Comparison of ENCODE assay signal across 2 cellular contexts in genomic region chr1:200374569-200375312, GRCh38.
TF ChIP-seq lines count a peak whose summit lies in the region.

No MANE protein-coding gene starts in this region.

TF ChIP-seq in A549, 52 proteins besides CTCF, POLR2A, EP300 and RAD21 (continued from another document):
- TF ChIP-seq REST (IDR thresholded peaks at IDR 0.05) (no peak), JUNB (IDR thresholded peaks at IDR 0.05) (0 out of 2 replicates have a peak, but pooled peaks have one; percentile 15), FOSL2 (IDR thresholded peaks at IDR 0.05) (no peak), FOSL2 (CRISPR knock-in tag; IDR thresholded peaks at IDR 0.05) (peak; percentile 30; the same call in 1 of the 2 replicates), HES2 (IDR thresholded peaks at IDR 0.05) (no peak), ZC3H11A (IDR thresholded peaks at IDR 0.05) (no peak), HMGXB4 (CRISPR knock-in tag; IDR thresholded peaks at IDR 0.05; ENCODE audit: borderline replicate concordance) (no peak), MAFK (IDR thresholded peaks at IDR 0.05; ENCODE audit: partially characterized antibody) (peak; percentile 98)

TF ChIP-seq in K562, 482 proteins besides CTCF, POLR2A, EP300 and RAD21 (continued from another document):
- TF ChIP-seq CLOCK (CRISPR knock-in tag; IDR thresholded peaks at IDR 0.05; ENCODE audit: borderline replicate concordance): no peak
- peak; percentile 60 for TF ChIP-seq ZNF316 (IDR thresholded peaks at IDR 0.05)
- peak; percentile 35; the same call in 1 of the 2 replicates for TF ChIP-seq MAFK (IDR thresholded peaks at IDR 0.05; ENCODE audit: low read length)
- TF ChIP-seq ZNF512 (tag; IDR thresholded peaks at IDR 0.05): no peak
- TF ChIP-seq MAFF (IDR thresholded peaks at IDR 0.05; ENCODE audit: low read length): peak; percentile 43; the same call in 1 of the 2 replicates
- TF ChIP-seq ZNF668 (CRISPR knock-in tag; IDR thresholded peaks at IDR 0.05): no peak
- TF ChIP-seq CTBP1 (IDR thresholded peaks at IDR 0.05; ENCODE audit: borderline replicate concordance): no peak
- TF ChIP-seq FOXK2 (conservative IDR thresholded peaks at IDR 0.05 in 1 of 2, IDR thresholded peaks at IDR 0.05 in 1 of 2; ENCODE audit: low read depth in 2 of 2): no peak
- TF ChIP-seq PHF21A (IDR thresholded peaks at IDR 0.05; ENCODE audit: borderline replicate concordance, low read depth): no peak
- TF ChIP-seq LEF1 (IDR thresholded peaks at IDR 0.05): peak; percentile 33; the same call in 1 of the 2 replicates
- TF ChIP-seq RB1 (IDR thresholded peaks at IDR 0.05; ENCODE audit: low read depth): no peak
- TF ChIP-seq SRSF9 (IDR thresholded peaks at IDR 0.05; ENCODE audit: borderline replicate concordance, low read depth, low read length): no peak
- TF ChIP-seq MAFG (tag; conservative IDR thresholded peaks at IDR 0.05): peak; percentile 64
- no peak for TF ChIP-seq ARNT (IDR thresholded peaks at IDR 0.05)
- no peak for TF ChIP-seq CBX2 (IDR thresholded peaks at IDR 0.05; ENCODE audit: insufficient read depth, low read length, poor library complexity, severe bottlenecking)
- no peak for TF ChIP-seq KDM4B (IDR thresholded peaks at IDR 0.05; ENCODE audit: borderline replicate concordance in 2 of 2, low read depth in 1 of 2)
- TF ChIP-seq NCOA4 (IDR thresholded peaks at IDR 0.05; ENCODE audit: partially characterized antibody): no peak
- no peak for TF ChIP-seq NCOA2 (IDR thresholded peaks at IDR 0.05; ENCODE audit: partially characterized antibody in 2 of 2)
- TF ChIP-seq KAT7 (CRISPR knock-in tag; IDR thresholded peaks at IDR 0.05; ENCODE audit: borderline replicate concordance): no peak
- no peak for TF ChIP-seq ZBTB1 (CRISPR knock-in tag; IDR thresholded peaks at IDR 0.05; ENCODE audit: borderline replicate concordance, low read depth)
- no peak for TF ChIP-seq MEIS2 (IDR thresholded peaks at IDR 0.05; ENCODE audit: partially characterized antibody)
- peak; percentile 54 for TF ChIP-seq C11orf30 (IDR thresholded peaks at IDR 0.05; ENCODE audit: low read depth)
- no peak for TF ChIP-seq FUS (optimal IDR thresholded peaks at IDR 0.05; ENCODE audit: low read depth, low read length)
- no peak for TF ChIP-seq XRCC3 (IDR thresholded peaks at IDR 0.05)
- TF ChIP-seq SIN3B (IDR thresholded peaks at IDR 0.05; ENCODE audit: low read depth): no peak
